8 cellular contexts compared by ENCODE assay signal in genomic region chr14:64706119-64706465, GRCh38. TPM values are rescaled to one million over a fixed set of nuclear protein-coding genes. Genes with fewer than 3 reads are reported as not detected.
DNase-seq lines count a peak whose midpoint lies in the region; ATAC-seq, FAIRE-seq and TF ChIP-seq lines count a peak whose summit lies in the region.

No MANE protein-coding gene starts in this region.

- peak overlapping the region; percentile 72 to 80 for H3K4me3 Mint-ChIP-seq in activated T-cell treated with anti-CD3 and anti-CD28 coated beads, Interleukin-2, amount 50 U/mL, for 72 hours
- H3K4me3 Mint-ChIP-seq in mesothelial cell of epicardium, result peak overlapping the region; percentile 83

- peaks cover 49% of the 10 kb centered on the region for H3K27me3 Mint-ChIP-seq in activated T-cell treated with anti-CD3 and anti-CD28 coated beads, Interleukin-2, amount 50 U/mL, for 72 hours (ENCODE audit: low read depth)
- H3K27me3 Mint-ChIP-seq in mesothelial cell of epicardium (ENCODE audit: low read depth), result no peaks in the 10 kb centered on the region

- FAIRE-seq in bronchial epithelial cell (lab: Jason Lieb, UNC), result no peak

- H3K27ac ChIP-seq in tibial artery, result peak overlapping the region; percentile 95

- H3K27me3 ChIP-seq in bronchial epithelial cell (ENCODE audit: control insufficient read depth, insufficient read depth, low read length) (no peaks in the 10 kb centered on the region), tibial artery (no peaks in the 10 kb centered on the region)

- intact Hi-C loops in tibial artery (cut with DNase I; ENCODE audit: low total_unique reads), result no loop called here

- peaks cover 0 to 71% (median 55%) of the 10 kb centered on the region in 4 donors for H3K4me1 ChIP-seq in tibial artery

- no peak for DNase-seq in activated T-cell treated with anti-CD3 and anti-CD28 coated beads, Interleukin-2, amount 50 U/mL, for 72 hours
- no peak for DNase-seq in activated T-cell treated with anti-CD3 and anti-CD28 coated beads, Interleukin-2, amount 50 U/mL, for 1 hour
- DNase-seq in bronchial epithelial cell (ENCODE audit: low read depth) (no peak), mesothelial cell of epicardium (ENCODE audit: low spot score in 2 of 2, unreplicated experiment in 2 of 2) (no peak), tibial artery (peak in 1 of 2 donors; percentile 16), NCI-H146 (lab: John Stamatoyannopoulos, UW) (no peak), medulla oblongata (ENCODE audit: extremely low spot score) (no peak)

- H3K36me3 ChIP-seq in bronchial epithelial cell (ENCODE audit: control insufficient read depth, insufficient read depth, low read length) (peaks cover 5% of the 10 kb centered on the region), tibial artery (no peaks in the 10 kb centered on the region)

- peak overlapping the region; percentile 71 for H3K27ac Mint-ChIP-seq in activated T-cell treated with anti-CD3 and anti-CD28 coated beads, Interleukin-2, amount 50 U/mL, for 72 hours
- H3K27ac Mint-ChIP-seq in mesothelial cell of epicardium, result peak overlapping the region; percentile 94

- H3K9me3 Mint-ChIP-seq in activated T-cell treated with anti-CD3 and anti-CD28 coated beads, Interleukin-2, amount 50 U/mL, for 72 hours, result no peaks in the 10 kb centered on the region
- no peaks in the 10 kb centered on the region for H3K9me3 Mint-ChIP-seq in mesothelial cell of epicardium

- peaks cover 0 to 1% of the 10 kb centered on the region in 2 donors for H3K36me3 Mint-ChIP-seq in activated T-cell treated with anti-CD3 and anti-CD28 coated beads, Interleukin-2, amount 50 U/mL, for 72 hours (ENCODE audit: insufficient read depth in 2 of 2)
- no peaks in the 10 kb centered on the region for H3K36me3 Mint-ChIP-seq in mesothelial cell of epicardium

- ATAC-seq in activated T-cell treated with anti-CD3 and anti-CD28 coated beads, Interleukin-2, amount 50 U/mL, for 72 hours (replicated peaks in 1 of 2), result no peak
- ATAC-seq in GM21529 (IDR thresholded peaks at IDR 0.05; ENCODE audit: unreplicated experiment), result no peak

- no peaks in the 10 kb centered on the region for H3K9me3 ChIP-seq in tibial artery

- H3K4me1 Mint-ChIP-seq in activated T-cell treated with anti-CD3 and anti-CD28 coated beads, Interleukin-2, amount 50 U/mL, for 72 hours (ENCODE audit: low read depth), result peaks cover 37% of the 10 kb centered on the region
- H3K4me1 Mint-ChIP-seq in mesothelial cell of epicardium, result peaks cover 71% of the 10 kb centered on the region

- H3K4me3 ChIP-seq in bronchial epithelial cell (ENCODE audit: low read depth, low read length), result peak overlapping the region; percentile 87
- peak overlapping the region; percentile 85 to 88 for H3K4me3 ChIP-seq in tibial artery

- TF ChIP-seq CTCF in bronchial epithelial cell (IDR thresholded peaks at IDR 0.05; ENCODE audit: insufficient read depth, low read length, severe bottlenecking) (no peak), mesothelial cell of epicardium (IDR thresholded peaks at IDR 0.05; ENCODE audit: unreplicated experiment) (no peak), tibial artery (IDR thresholded peaks at IDR 0.05) (no peak)

RNA-seq across cellular contexts. Expression of gene PLEKHG3, which starts 1.9 kb away (rescaled TPM):
- total RNA-seq in activated T-cell treated with anti-CD3 and anti-CD28 coated beads, Interleukin-2, amount 50 U/mL, for 72 hours, result 1 to 10 TPM; 2.4 to 8.8 TPM
- total RNA-seq in bronchial epithelial cell (32.4 and 35.8 TPM in 2 replicates), mesothelial cell of epicardium (141 to 142 TPM (median 142 TPM) in 3 replicates)
